ENCODE assay signal across 1 cellular context in the genomic region with DNA sequence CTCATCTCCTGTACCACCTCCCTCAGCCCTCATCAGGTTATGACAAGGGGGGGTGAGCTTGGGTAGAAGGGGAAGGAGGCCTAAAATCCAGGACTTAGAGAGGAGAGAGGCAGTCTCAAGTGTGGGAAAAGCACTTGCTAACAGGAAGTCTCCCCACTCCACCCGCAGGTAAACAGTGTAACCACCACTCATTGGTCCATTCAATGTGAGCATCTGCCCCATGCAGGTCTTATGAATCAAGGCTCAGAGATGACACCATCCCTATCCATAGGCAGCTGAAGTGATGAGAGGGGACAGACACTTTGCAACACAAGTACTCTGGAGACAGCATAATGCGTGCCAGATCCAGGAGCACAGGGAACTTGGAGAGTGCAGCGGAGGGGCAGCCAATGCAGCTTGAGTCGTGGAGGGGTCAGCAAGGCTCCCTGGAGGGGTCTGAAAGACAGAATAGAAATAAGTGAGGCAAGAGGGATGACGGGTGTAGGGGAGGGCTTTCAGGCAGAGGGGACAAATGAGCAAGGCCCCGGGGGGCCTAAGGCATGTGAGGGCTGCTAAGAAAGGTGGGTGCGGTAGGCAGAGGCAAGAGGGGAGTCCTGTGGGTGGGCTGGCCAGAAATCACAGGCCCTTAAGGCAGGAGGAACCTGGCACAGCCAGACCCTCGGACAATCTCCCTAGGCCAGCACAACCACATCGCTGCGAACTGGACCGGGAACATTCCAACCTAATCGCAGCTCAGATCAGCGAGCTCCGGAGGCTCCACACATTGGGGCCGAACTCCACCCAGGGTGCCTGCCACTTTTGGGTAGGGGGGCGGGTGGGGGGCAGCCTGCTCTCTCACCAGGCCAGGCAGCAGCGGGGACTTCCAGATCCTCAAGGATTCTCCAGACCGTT.
TF ChIP-seq lines count a peak whose summit lies in the region.

No MANE protein-coding gene starts in this region.

TF ChIP-seq in GM23338, 12 proteins besides CTCF, POLR2A, EP300 and RAD21 (continued from another document):
- no peak for TF ChIP-seq CREB1 (CRISPR knock-in tag; IDR thresholded peaks at IDR 0.05; ENCODE audit: low read depth)
- no peak for TF ChIP-seq ZNF114 (CRISPR knock-in tag; IDR thresholded peaks at IDR 0.05)
- no peak for TF ChIP-seq POLR2AphosphoS5 (IDR thresholded peaks at IDR 0.05; ENCODE audit: low read depth)
- TF ChIP-seq ZNF331 (CRISPR knock-in tag; IDR thresholded peaks at IDR 0.05; ENCODE audit: low read depth): no peak
